ENCODE assay signal across 8 cellular contexts in the genomic region with DNA sequence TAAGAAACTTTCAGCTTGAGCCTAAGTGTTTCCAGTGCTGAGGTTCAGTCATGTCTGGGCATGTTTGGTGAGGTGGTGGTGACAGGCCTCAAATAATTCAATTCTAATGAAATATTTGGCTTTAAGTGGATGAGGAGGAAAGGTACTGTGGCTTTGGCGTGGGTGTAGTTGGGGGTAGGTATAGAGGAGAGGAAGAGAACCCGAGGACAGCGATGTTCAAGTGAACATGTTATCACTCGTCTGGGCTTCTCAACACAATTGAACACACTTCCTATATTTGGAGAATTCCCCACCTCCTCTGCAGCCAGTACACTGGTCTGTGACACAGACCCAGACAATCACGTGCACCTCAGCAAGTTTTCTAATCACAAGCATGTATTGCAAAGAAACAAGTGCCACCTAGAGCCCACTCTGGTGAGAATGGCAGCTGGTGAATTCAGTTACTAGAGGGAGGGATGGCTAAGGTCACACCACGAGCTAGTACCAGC. TPM values are rescaled to one million over a fixed set of nuclear protein-coding genes. Genes with fewer than 3 reads are reported as not detected.
DNase-seq lines count a peak whose midpoint lies in the region; ATAC-seq, FAIRE-seq and TF ChIP-seq lines count a peak whose summit lies in the region.

No MANE protein-coding gene starts in this region.

- H3K9ac ChIP-seq in keratinocyte (ENCODE audit: control insufficient read depth, extremely low read depth, insufficient read depth, low read length): peak overlapping the region; percentile 45

- H3K36me3 Mint-ChIP-seq in CD8-positive, alpha-beta T cell: no peaks in the 10 kb centered on the region
- H3K36me3 Mint-ChIP-seq in CD14-positive monocyte: no peaks in the 10 kb centered on the region

- FAIRE-seq in keratinocyte (lab: Jason Lieb, UNC): peak; percentile 99

- no peaks in the 10 kb centered on the region for H3K36me3 ChIP-seq in CD8-positive, alpha-beta T cell (ENCODE audit: insufficient read depth, low read length)
- no peaks in the 10 kb centered on the region for H3K36me3 ChIP-seq in RWPE2 (ENCODE audit: low read depth)
- no peaks in the 10 kb centered on the region for H3K36me3 ChIP-seq in keratinocyte (ENCODE audit: control insufficient read depth in 2 of 2, extremely low read depth in 1 of 2, insufficient read depth in 2 of 2, low read length in 2 of 2)

- CTCF ChIA-PET in CD8-positive, alpha-beta T cell (lab: Charles Lee): interaction anchor here (1.2 to 4.5 kb wide), 4 partner anchors 16 to 686 kb away, joined by 3 to 66 read pairs (median 18); a partner anchor contains a TSS

- H3K27me3 ChIP-seq in CD8-positive, alpha-beta T cell (ENCODE audit: insufficient read depth, low read length): no peaks in the 10 kb centered on the region
- H3K27me3 ChIP-seq in RWPE2 (ENCODE audit: insufficient read depth, poor library complexity, severe bottlenecking) (no peaks in the 10 kb centered on the region), keratinocyte (ENCODE audit: control insufficient read depth, extremely low read depth, insufficient read depth, low read length) (no peaks in the 10 kb centered on the region)

- peak in 1 of 7 experiments; percentile 6 for DNase-seq in CD8-positive, alpha-beta T cell
- DNase-seq in RWPE2 (ENCODE audit: low spot score): no peak
- DNase-seq in keratinocyte (ENCODE audit: low read depth, low spot score): peak; percentile 74
- DNase-seq in CD14-positive monocyte (ENCODE audit: low spot score): no peak
- no peak for DNase-seq in foreskin melanocyte
- DNase-seq in effector CD4-positive, alpha-beta T cell: no peak

- no peak overlapping the region for H3K4me3 ChIP-seq in CD8-positive, alpha-beta T cell (ENCODE audit: low read depth, low read length)
- H3K4me3 ChIP-seq in RWPE2 (ENCODE audit: severe bottlenecking): no peak overlapping the region
- H3K4me3 ChIP-seq in keratinocyte (ENCODE audit: control insufficient read depth in 2 of 3, extremely low read depth in 1 of 3, insufficient read depth in 2 of 3, low read depth in 1 of 3, low read length in 3 of 3): no peak overlapping the region

- peak overlapping the region; percentile 55 for H3K4me2 ChIP-seq in keratinocyte (ENCODE audit: control insufficient read depth, extremely low read depth, insufficient read depth, low read depth, low read length)

- H3K27ac Mint-ChIP-seq in CD8-positive, alpha-beta T cell: peak overlapping the region; percentile 8
- no peak overlapping the region for H3K27ac Mint-ChIP-seq in CD14-positive monocyte

- no peaks in the 10 kb centered on the region for H3K79me2 ChIP-seq in keratinocyte (ENCODE audit: control insufficient read depth, insufficient read depth, low read length)

- dilution Hi-C loops in keratinocyte (cut with MboI; ENCODE audit: extremely low pct_ligation_motif_present, low sequenced_read_pairs): no loop called here

- no peaks in the 10 kb centered on the region for H3K4me1 ChIP-seq in CD8-positive, alpha-beta T cell (ENCODE audit: insufficient read depth, low read length)
- H3K4me1 ChIP-seq in RWPE2 (ENCODE audit: insufficient read depth, poor library complexity, severe bottlenecking): peaks cover 13% of the 10 kb centered on the region
- peaks cover 22% of the 10 kb centered on the region for H3K4me1 ChIP-seq in keratinocyte (ENCODE audit: control insufficient read depth, extremely low read depth, insufficient read depth, low read length)

- no peaks in the 10 kb centered on the region for H3K9me3 Mint-ChIP-seq in CD8-positive, alpha-beta T cell
- H3K9me3 Mint-ChIP-seq in CD14-positive monocyte: peaks cover 0 to 6% (median 0%) of the 10 kb centered on the region in 7 donors

- ATAC-seq in CD8-positive, alpha-beta T cell: no peak
- ATAC-seq in GM18868 (IDR thresholded peaks at IDR 0.05; ENCODE audit: unreplicated experiment) (peak; percentile 90), HG02981 (IDR thresholded peaks at IDR 0.05; ENCODE audit: unreplicated experiment) (peak; percentile 73), RWPE2 (ENCODE audit: low read depth) (peak; percentile 82)

- no peaks in the 10 kb centered on the region for H3K9me1 ChIP-seq in keratinocyte (ENCODE audit: control insufficient read depth, extremely low read depth, insufficient read depth, low read length)

- no peak for TF ChIP-seq CTCF in CD8-positive, alpha-beta T cell (IDR thresholded peaks at IDR 0.05)
- TF ChIP-seq CTCF in RWPE2 (IDR thresholded peaks at IDR 0.05; ENCODE audit: poor library complexity, severe bottlenecking): no peak
- TF ChIP-seq CTCF in keratinocyte (optimal IDR thresholded peaks at IDR 0.05 in 1 of 3, IDR thresholded peaks at IDR 0.05 in 1 of 3, conservative IDR thresholded peaks at IDR 0.05 in 1 of 3; ENCODE audit: extremely low read depth in 1 of 3, insufficient read depth in 2 of 3, low read length in 3 of 3): peak in 2 of 3 experiments; percentile 3 to 39
- TF ChIP-seq CTCF in CD14-positive monocyte (IDR thresholded peaks at IDR 0.05): no peak

- H3K27ac ChIP-seq in CD8-positive, alpha-beta T cell (ENCODE audit: low read depth, low read length): no peak overlapping the region
- peak overlapping the region; percentile 47 for H3K27ac ChIP-seq in RWPE2 (ENCODE audit: poor library complexity, severe bottlenecking)
- H3K27ac ChIP-seq in keratinocyte (ENCODE audit: control insufficient read depth, insufficient read depth, low read length): peak overlapping the region; percentile 70

- H3K4me3 Mint-ChIP-seq in CD8-positive, alpha-beta T cell: no peak overlapping the region
- H3K4me3 Mint-ChIP-seq in CD14-positive monocyte: no peak overlapping the region

- no peaks in the 10 kb centered on the region for H3K9me3 ChIP-seq in CD8-positive, alpha-beta T cell (ENCODE audit: low read length)
- no peaks in the 10 kb centered on the region for H3K9me3 ChIP-seq in RWPE2 (ENCODE audit: severe bottlenecking)
- no peaks in the 10 kb centered on the region for H3K9me3 ChIP-seq in keratinocyte (ENCODE audit: control insufficient read depth, low read depth, low read length)

- H2AFZ ChIP-seq in keratinocyte (ENCODE audit: control insufficient read depth, low read length): peak overlapping the region; percentile 62

- no peaks in the 10 kb centered on the region for H3K27me3 Mint-ChIP-seq in CD8-positive, alpha-beta T cell (ENCODE audit: low read depth)
- H3K27me3 Mint-ChIP-seq in CD14-positive monocyte (ENCODE audit: low read depth in 3 of 3): peaks cover 0 to 1% (median 0%) of the 10 kb centered on the region in 3 donors

- peaks cover 16% of the 10 kb centered on the region for H3K4me1 Mint-ChIP-seq in CD8-positive, alpha-beta T cell (ENCODE audit: low read depth)
- no peaks in the 10 kb centered on the region for H3K4me1 Mint-ChIP-seq in CD14-positive monocyte

- POLR2A ChIA-PET in CD8-positive, alpha-beta T cell (lab: Charles Lee): no interaction called here

- H4K20me1 ChIP-seq in keratinocyte (ENCODE audit: control insufficient read depth, extremely low read depth, insufficient read depth, low read length): no peaks in the 10 kb centered on the region

- intact Hi-C loops in CD8-positive, alpha-beta T cell (cut with DNase I, micrococcal nuclease): no loop called here
- intact Hi-C loops in CD14-positive monocyte (cut with micrococcal nuclease): no loop called here

RNA-seq across cellular contexts. Expression of a gene that starts 53.0 kb away (rescaled TPM):
- 1 to 10 TPM; 2.1 to 3.0 TPM for total RNA-seq in CD8-positive, alpha-beta T cell
- polyA plus RNA-seq in keratinocyte (not detected in 3 replicates), CD14-positive monocyte (not detected)
- polyA plus RNA-seq in keratinocyte (2011; ENCODE audit: low read depth): not detected
- not detected in 2 replicates for polyA plus RNA-seq in keratinocyte (2011; cell fraction: cytosol; rRNA removed)
- polyA plus RNA-seq in keratinocyte (2011; cell fraction: nucleus; rRNA removed): not detected in 2 replicates
- not detected in 2 replicates for polyA plus RNA-seq in keratinocyte (2012; ENCODE audit: low replicate concordance)
- not detected in 3 replicates for polyA minus RNA-seq in keratinocyte
- not detected for polyA minus RNA-seq in keratinocyte (2011; cell fraction: cytosol; rRNA and poly(A)+ RNA removed)
- polyA minus RNA-seq in keratinocyte (2011; cell fraction: nucleus; rRNA and poly(A)+ RNA removed): not detected in 2 replicates

Comparison
In these comparisons a context has a peak if more than half of its experiments do, and no peak if none do; other contexts are left out.
1. CTCF ChIP-seq: peak in keratinocyte (2 of 3); none in CD8-positive, alpha-beta T cell (single experiment), RWPE2 (single experiment) and CD14-positive monocyte (single experiment).